13 cellular contexts compared by ENCODE assay signal in genomic region chr4:17030543-17030942, GRCh38.
A peak's percentile ranks its signal among the peaks of the same experiment; 100 is the strongest.
DNase-seq lines count a peak whose midpoint lies in the region; ATAC-seq, FAIRE-seq and TF ChIP-seq lines count a peak whose summit lies in the region.
"Had no signal": no experiment of that assay in that cellular context is flagged by ENCODE, and none has a peak within 500 bp of the region (broad histone marks: within the 10 kb centered on the region; RNA-seq: fewer than 3 reads in every experiment).

No MANE protein-coding gene starts in this region.

- no peak overlapping the region for H3K27ac Mint-ChIP-seq in stimulated activated memory B cell treated with anti-CD40 and anti-IgM and Interleukin-4, amounts not matched to agents 10 μg/mL and 1 μg/mL and 100 μg/mL, for 72 hours
- H3K27ac Mint-ChIP-seq: activated T-cell treated with anti-CD3 and anti-CD28 coated beads, Interleukin-2, amount 50 U/mL, for 24 hours; nephron progenitor cell had no signal

- TF ChIP-seq RAD21 in A549 (conservative IDR thresholded peaks at IDR 0.05 in 1 of 2, IDR thresholded peaks at IDR 0.05 in 1 of 2) = no peak

- H3K9me3 Mint-ChIP-seq in stimulated activated memory B cell treated with anti-CD40 and anti-IgM and Interleukin-4, amounts not matched to agents 10 μg/mL and 1 μg/mL and 100 μg/mL, for 72 hours = peaks cover 2% of the 10 kb centered on the region
- H3K9me3 Mint-ChIP-seq: activated T-cell treated with anti-CD3 and anti-CD28 coated beads, Interleukin-2, amount 50 U/mL, for 24 hours had no signal

- no peaks in the 10 kb centered on the region for H3K36me3 Mint-ChIP-seq in stimulated activated memory B cell treated with anti-CD40 and anti-IgM and Interleukin-4, amounts not matched to agents 10 μg/mL and 1 μg/mL and 100 μg/mL, for 72 hours

- CTCF ChIA-PET in A549 (lab: Yijun Ruan, JAX) = no interaction called here

- no peaks in the 10 kb centered on the region for H3K4me1 Mint-ChIP-seq in stimulated activated memory B cell treated with anti-CD40 and anti-IgM and Interleukin-4, amounts not matched to agents 10 μg/mL and 1 μg/mL and 100 μg/mL, for 72 hours

- no peak overlapping the region for H3K4me3 ChIP-seq in A549

- DNase-seq in A549 (ENCODE audit: low read depth in 1 of 2, low spot score in 1 of 2) = peak; percentile 0 to 25
- DNase-seq in HS-27A (ENCODE audit: low read depth) = peak; percentile 52
- peak; percentile 8 for DNase-seq in brain pericyte (ENCODE audit: low read depth, low spot score)
- DNase-seq in iris pigment epithelial cell (ENCODE audit: low read depth) = peak; percentile 91
- DNase-seq in NCI-H146 (lab: John Stamatoyannopoulos, UW) = no peak
- DNase-seq: activated T-cell treated with anti-CD3 and anti-CD28 coated beads, Interleukin-2, amount 50 U/mL, for 24 hours; NCI-H1436; nephron progenitor cell; substantia nigra; T-helper 9 cell had no signal

- POLR2A ChIA-PET in A549 (lab: Yijun Ruan, JAX) = no interaction called here

- no peak for TF ChIP-seq CTCF in A549 (IDR thresholded peaks at IDR 0.05)

- H3K4me3 Mint-ChIP-seq in stimulated activated memory B cell treated with anti-CD40 and anti-IgM and Interleukin-4, amounts not matched to agents 10 μg/mL and 1 μg/mL and 100 μg/mL, for 72 hours = no peak overlapping the region
- H3K4me3 Mint-ChIP-seq: activated T-cell treated with anti-CD3 and anti-CD28 coated beads, Interleukin-2, amount 50 U/mL, for 24 hours; nephron progenitor cell had no signal

- TF ChIP-seq EP300 in A549 (IDR thresholded peaks at IDR 0.05) = no peak

- no peak for TF ChIP-seq POLR2A in A549 (IDR thresholded peaks at IDR 0.05; ENCODE audit: low read length)
- TF ChIP-seq POLR2A in GM18505 (IDR thresholded peaks at IDR 0.05; ENCODE audit: borderline replicate concordance, extremely low read depth, insufficient read depth, insufficient read length) = no peak

- FAIRE-seq in A549 (lab: Jason Lieb, UNC) = no peak

- WGBS in A549 (ENCODE audit: missing lambda C conversion rate) = 33% methylated on average over 1 of the region's 1 CpG

- H3K4me1 ChIP-seq in A549 = peaks cover 6% of the 10 kb centered on the region; the same call in 1 of the 3 replicates

- no peaks in the 10 kb centered on the region for H3K27me3 Mint-ChIP-seq in stimulated activated memory B cell treated with anti-CD40 and anti-IgM and Interleukin-4, amounts not matched to agents 10 μg/mL and 1 μg/mL and 100 μg/mL, for 72 hours

- ATAC-seq in A549 (peak in 1 of 2 experiments; percentile 29; a peak in 1 of 6 replicates), GM19395 (IDR thresholded peaks at IDR 0.05; ENCODE audit: unreplicated experiment) (no peak), GM18505 (IDR thresholded peaks at IDR 0.05; ENCODE audit: unreplicated experiment) (no peak)
- ATAC-seq in stimulated activated memory B cell treated with anti-CD40 and anti-IgM and Interleukin-4, amounts not matched to agents 10 μg/mL and 1 μg/mL and 100 μg/mL, for 72 hours = no peak

- peak overlapping the region in 1 of 2 experiments; percentile 65; a peak in 1 of 6 replicates for H3K27ac ChIP-seq in A549

- H3K4me2 ChIP-seq in A549 = peak overlapping the region; percentile 48

- H3K9me3 ChIP-seq in A549 = no peaks in the 10 kb centered on the region

TF ChIP-seq in A549, 52 proteins besides CTCF, POLR2A, EP300 and RAD21:
- TF ChIP-seq ZSCAN20 (CRISPR knock-in tag; IDR thresholded peaks at IDR 0.05) (no peak), CBX8 (IDR thresholded peaks at IDR 0.05) (no peak), NFE2L2 (conservative IDR thresholded peaks at IDR 0.05; ENCODE audit: low read length) (no peak), FOSL2 (IDR thresholded peaks at IDR 0.05) (no peak), FOSL2 (CRISPR knock-in tag; IDR thresholded peaks at IDR 0.05) (peak; percentile 44), GATA3 (IDR thresholded peaks at IDR 0.05; ENCODE audit: borderline replicate concordance) (no peak), PHF8 (IDR thresholded peaks at IDR 0.05; ENCODE audit: borderline replicate concordance, low read depth) (no peak), JUNB (IDR thresholded peaks at IDR 0.05) (peak; percentile 35; the same call in 1 of the 2 replicates), RFX5 (IDR thresholded peaks at IDR 0.05) (no peak), HOXA7 (CRISPR knock-in tag; IDR thresholded peaks at IDR 0.05) (no peak), CEBPB (IDR thresholded peaks at IDR 0.05) (peak in 1 of 2 experiments; percentile 40; a peak in 2 of 4 replicates), E2F6 (IDR thresholded peaks at IDR 0.05; ENCODE audit: borderline replicate concordance, low read depth) (no peak), BCL3 (IDR thresholded peaks at IDR 0.05) (no peak), ZNF302 (CRISPR knock-in tag; IDR thresholded peaks at IDR 0.05) (no peak)
TF ChIP-seq in A549: peak in this region for 3.
